In genomic region chr17:28854457-28855382, GRCh38 we compare ENCODE assay signal across 1 cellular context.
TF ChIP-seq lines count a peak whose summit lies in the region.

Gene ERAL1 (plus strand): TSS chr17:28855016. CDS start chr17:28855035, 19 bp downstream.

TF ChIP-seq in K562, 482 proteins besides CTCF, POLR2A, EP300 and RAD21 (continued from another document and continues in another):
- TF ChIP-seq, protein P1, sequence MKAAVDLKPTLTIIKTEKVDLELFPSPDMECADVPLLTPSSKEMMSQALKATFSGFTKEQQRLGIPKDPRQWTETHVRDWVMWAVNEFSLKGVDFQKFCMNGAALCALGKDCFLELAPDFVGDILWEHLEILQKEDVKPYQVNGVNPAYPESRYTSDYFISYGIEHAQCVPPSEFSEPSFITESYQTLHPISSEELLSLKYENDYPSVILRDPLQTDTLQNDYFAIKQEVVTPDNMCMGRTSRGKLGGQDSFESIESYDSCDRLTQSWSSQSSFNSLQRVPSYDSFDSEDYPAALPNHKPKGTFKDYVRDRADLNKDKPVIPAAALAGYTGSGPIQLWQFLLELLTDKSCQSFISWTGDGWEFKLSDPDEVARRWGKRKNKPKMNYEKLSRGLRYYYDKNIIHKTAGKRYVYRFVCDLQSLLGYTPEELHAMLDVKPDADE (conservative IDR thresholded peaks at IDR 0.05; ENCODE audit: control insufficient read depth, low read depth, low read length) = peak; percentile 90; the same call in 1 of the 2 replicates
- TF ChIP-seq ELF4 (CRISPR knock-in tag; IDR thresholded peaks at IDR 0.05) (no peak; the same call in 1 of the 2 replicates), ZNF830 (CRISPR knock-in tag; IDR thresholded peaks at IDR 0.05) (no peak), LCOR (CRISPR knock-in tag; IDR thresholded peaks at IDR 0.05) (peak; percentile 96), HES1 (IDR thresholded peaks at IDR 0.05; ENCODE audit: low read depth) (no peak), GABPB1 (CRISPR knock-in tag; IDR thresholded peaks at IDR 0.05) (peak; percentile 73; the same call in 1 of the 2 replicates), MBD2 (IDR thresholded peaks at IDR 0.05; ENCODE audit: borderline replicate concordance, low read depth) (peak; percentile 95), EZH2 (IDR thresholded peaks at IDR 0.05; ENCODE audit: borderline replicate concordance, low read depth, low read length) (no peak), KAT7 (CRISPR knock-in tag; IDR thresholded peaks at IDR 0.05; ENCODE audit: borderline replicate concordance) (peak; percentile 93; the same call in 1 of the 2 replicates), RBBP5 (IDR thresholded peaks at IDR 0.05; ENCODE audit: borderline replicate concordance, insufficient read depth, low read length, poor library complexity, severe bottlenecking) (peak; percentile 98), BRD4 (IDR thresholded peaks at IDR 0.05) (0 out of 2 replicates have a peak, but pooled peaks have one; percentile 41), TBP (optimal IDR thresholded peaks at IDR 0.05; ENCODE audit: low read depth, low read length) (peak; percentile 93), ZNF23 (CRISPR knock-in tag; IDR thresholded peaks at IDR 0.05) (no peak), SMAD4 (CRISPR knock-in tag; conservative IDR thresholded peaks at IDR 0.05) (peak; percentile 68; the same call in 1 of the 2 replicates), ZBTB12 (CRISPR knock-in tag; IDR thresholded peaks at IDR 0.05) (peak; percentile 4; the same call in 1 of the 2 replicates), RBM17 (IDR thresholded peaks at IDR 0.05; ENCODE audit: borderline replicate concordance, low read depth, low read length) (no peak), TAF1 (IDR thresholded peaks at IDR 0.05; ENCODE audit: control insufficient read depth, extremely low read depth, insufficient read depth, low read length, severe bottlenecking) (peak; percentile 98), E2F6 (IDR thresholded peaks at IDR 0.05; ENCODE audit: borderline replicate concordance in 1 of 2, extremely low read depth in 1 of 2, insufficient read depth in 1 of 2, insufficient read length in 1 of 2, low read depth in 1 of 2, low read length in 1 of 2, poor library complexity in 1 of 2, severe bottlenecking in 1 of 2) (peak; percentile 56 to 80), ZKSCAN1 (IDR thresholded peaks at IDR 0.05; ENCODE audit: low read depth, low read length) (no peak), PBX2 (CRISPR knock-in tag; IDR thresholded peaks at IDR 0.05; ENCODE audit: low read depth) (no peak), PBX2 (tag; conservative IDR thresholded peaks at IDR 0.05; ENCODE audit: low read depth) (no peak), MEIS2 (IDR thresholded peaks at IDR 0.05; ENCODE audit: partially characterized antibody) (no peak), NR2C2 (CRISPR knock-in tag; IDR thresholded peaks at IDR 0.05) (peak; percentile 56; the same call in 1 of the 2 replicates), NR2C2 (tag; IDR thresholded peaks at IDR 0.05) (peak; percentile 86), XRCC4 (IDR thresholded peaks at IDR 0.05; ENCODE audit: extremely low read depth, insufficient read depth, insufficient read length) (no peak), ZNF217 (CRISPR knock-in tag; IDR thresholded peaks at IDR 0.05) (no peak), PML (IDR thresholded peaks at IDR 0.05; ENCODE audit: low read length) (peak; percentile 84), CCAR2 (IDR thresholded peaks at IDR 0.05; ENCODE audit: low read depth, low read length) (no peak), EGR1 (conservative IDR thresholded peaks at IDR 0.05) (peak; percentile 93), ZNF76 (CRISPR knock-in tag; IDR thresholded peaks at IDR 0.05; ENCODE audit: borderline replicate concordance) (peak; percentile 84; the same call in 1 of the 2 replicates), POLR2H (tag; IDR thresholded peaks at IDR 0.05; ENCODE audit: low read depth) (peak; percentile 84)
- TF ChIP-seq, protein P2, sequence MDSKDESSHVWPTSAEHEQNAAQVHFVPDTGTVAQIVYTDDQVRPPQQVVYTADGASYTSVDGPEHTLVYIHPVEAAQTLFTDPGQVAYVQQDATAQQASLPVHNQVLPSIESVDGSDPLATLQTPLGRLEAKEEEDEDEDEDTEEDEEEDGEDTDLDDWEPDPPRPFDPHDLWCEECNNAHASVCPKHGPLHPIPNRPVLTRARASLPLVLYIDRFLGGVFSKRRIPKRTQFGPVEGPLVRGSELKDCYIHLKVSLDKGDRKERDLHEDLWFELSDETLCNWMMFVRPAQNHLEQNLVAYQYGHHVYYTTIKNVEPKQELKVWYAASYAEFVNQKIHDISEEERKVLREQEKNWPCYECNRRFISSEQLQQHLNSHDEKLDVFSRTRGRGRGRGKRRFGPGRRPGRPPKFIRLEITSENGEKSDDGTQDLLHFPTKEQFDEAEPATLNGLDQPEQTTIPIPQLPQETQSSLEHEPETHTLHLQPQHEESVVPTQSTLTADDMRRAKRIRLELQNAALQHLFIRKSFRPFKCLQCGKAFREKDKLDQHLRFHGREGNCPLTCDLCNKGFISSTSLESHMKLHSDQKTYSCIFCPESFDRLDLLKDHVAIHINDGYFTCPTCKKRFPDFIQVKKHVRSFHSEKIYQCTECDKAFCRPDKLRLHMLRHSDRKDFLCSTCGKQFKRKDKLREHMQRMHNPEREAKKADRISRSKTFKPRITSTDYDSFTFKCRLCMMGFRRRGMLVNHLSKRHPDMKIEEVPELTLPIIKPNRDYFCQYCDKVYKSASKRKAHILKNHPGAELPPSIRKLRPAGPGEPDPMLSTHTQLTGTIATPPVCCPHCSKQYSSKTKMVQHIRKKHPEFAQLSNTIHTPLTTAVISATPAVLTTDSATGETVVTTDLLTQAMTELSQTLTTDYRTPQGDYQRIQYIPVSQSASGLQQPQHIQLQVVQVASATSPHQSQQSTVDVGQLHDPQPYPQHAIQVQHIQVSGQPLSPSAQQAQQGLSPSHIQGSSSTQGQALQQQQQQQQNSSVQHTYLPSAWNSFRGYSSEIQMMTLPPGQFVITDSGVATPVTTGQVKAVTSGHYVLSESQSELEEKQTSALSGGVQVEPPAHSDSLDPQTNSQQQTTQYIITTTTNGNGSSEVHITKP (IDR thresholded peaks at IDR 0.05; ENCODE audit: partially characterized antibody) = peak; percentile 95
- TF ChIP-seq, protein P3, sequence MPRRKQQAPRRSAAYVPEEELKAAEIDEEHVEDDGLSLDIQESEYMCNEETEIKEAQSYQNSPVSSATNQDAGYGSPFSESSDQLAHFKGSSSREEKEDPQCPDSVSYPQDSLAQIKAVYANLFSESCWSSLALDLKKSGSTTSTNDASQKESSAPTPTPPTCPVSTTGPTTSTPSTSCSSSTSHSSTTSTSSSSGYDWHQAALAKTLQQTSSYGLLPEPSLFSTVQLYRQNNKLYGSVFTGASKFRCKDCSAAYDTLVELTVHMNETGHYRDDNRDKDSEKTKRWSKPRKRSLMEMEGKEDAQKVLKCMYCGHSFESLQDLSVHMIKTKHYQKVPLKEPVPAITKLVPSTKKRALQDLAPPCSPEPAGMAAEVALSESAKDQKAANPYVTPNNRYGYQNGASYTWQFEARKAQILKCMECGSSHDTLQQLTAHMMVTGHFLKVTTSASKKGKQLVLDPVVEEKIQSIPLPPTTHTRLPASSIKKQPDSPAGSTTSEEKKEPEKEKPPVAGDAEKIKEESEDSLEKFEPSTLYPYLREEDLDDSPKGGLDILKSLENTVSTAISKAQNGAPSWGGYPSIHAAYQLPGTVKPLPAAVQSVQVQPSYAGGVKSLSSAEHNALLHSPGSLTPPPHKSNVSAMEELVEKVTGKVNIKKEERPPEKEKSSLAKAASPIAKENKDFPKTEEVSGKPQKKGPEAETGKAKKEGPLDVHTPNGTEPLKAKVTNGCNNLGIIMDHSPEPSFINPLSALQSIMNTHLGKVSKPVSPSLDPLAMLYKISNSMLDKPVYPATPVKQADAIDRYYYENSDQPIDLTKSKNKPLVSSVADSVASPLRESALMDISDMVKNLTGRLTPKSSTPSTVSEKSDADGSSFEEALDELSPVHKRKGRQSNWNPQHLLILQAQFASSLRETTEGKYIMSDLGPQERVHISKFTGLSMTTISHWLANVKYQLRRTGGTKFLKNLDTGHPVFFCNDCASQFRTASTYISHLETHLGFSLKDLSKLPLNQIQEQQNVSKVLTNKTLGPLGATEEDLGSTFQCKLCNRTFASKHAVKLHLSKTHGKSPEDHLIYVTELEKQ (CRISPR knock-in tag; IDR thresholded peaks at IDR 0.05) = no peak
- TF ChIP-seq, protein P4, sequence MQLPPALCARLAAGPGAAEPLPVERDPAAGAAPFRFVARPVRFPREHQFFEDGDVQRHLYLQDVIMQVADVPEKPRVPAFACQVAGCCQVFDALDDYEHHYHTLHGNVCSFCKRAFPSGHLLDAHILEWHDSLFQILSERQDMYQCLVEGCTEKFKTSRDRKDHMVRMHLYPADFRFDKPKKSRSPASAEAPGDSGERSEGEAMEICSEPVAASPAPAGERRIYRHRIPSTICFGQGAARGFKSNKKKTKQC (CRISPR knock-in tag; IDR thresholded peaks at IDR 0.05) = 0 out of 2 replicates have a peak, but pooled peaks have one; percentile 40
